ENCODE assay signal across 2 cellular contexts in the genomic region with DNA sequence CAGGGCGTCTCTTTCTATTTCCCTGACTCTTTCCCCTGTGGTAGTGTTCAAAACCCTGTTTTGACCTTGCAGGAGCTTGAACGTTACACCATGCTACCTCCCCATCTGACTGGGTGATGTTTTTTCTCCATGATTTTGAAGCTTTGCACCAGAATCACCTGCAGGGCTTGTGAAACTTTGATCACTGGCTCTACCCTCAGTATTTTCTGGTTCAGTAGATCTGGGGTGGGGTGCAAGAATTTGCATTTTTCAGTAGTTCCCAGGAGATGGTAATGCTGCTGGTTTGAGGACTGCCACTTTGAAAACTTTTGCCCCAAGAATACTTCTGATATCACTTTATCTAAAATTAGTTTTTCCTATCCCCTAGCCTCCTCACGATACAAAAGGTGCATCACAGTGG.
TF ChIP-seq lines count a peak whose summit lies in the region.

No MANE protein-coding gene starts in this region.

TF ChIP-seq in A549, 52 proteins besides CTCF, POLR2A, EP300 and RAD21 (continued from another document):
- TF ChIP-seq PHF8 (IDR thresholded peaks at IDR 0.05; ENCODE audit: borderline replicate concordance, low read depth), result no peak
- TF ChIP-seq FOSB (CRISPR knock-in tag; IDR thresholded peaks at IDR 0.05), result no peak
- TF ChIP-seq POLR2AphosphoS2 (conservative IDR thresholded peaks at IDR 0.05; ENCODE audit: low read length), result no peak

TF ChIP-seq in GM12878, 131 proteins besides CTCF, POLR2A, EP300 and RAD21 (continued from another document):
- TF ChIP-seq, protein P1, sequence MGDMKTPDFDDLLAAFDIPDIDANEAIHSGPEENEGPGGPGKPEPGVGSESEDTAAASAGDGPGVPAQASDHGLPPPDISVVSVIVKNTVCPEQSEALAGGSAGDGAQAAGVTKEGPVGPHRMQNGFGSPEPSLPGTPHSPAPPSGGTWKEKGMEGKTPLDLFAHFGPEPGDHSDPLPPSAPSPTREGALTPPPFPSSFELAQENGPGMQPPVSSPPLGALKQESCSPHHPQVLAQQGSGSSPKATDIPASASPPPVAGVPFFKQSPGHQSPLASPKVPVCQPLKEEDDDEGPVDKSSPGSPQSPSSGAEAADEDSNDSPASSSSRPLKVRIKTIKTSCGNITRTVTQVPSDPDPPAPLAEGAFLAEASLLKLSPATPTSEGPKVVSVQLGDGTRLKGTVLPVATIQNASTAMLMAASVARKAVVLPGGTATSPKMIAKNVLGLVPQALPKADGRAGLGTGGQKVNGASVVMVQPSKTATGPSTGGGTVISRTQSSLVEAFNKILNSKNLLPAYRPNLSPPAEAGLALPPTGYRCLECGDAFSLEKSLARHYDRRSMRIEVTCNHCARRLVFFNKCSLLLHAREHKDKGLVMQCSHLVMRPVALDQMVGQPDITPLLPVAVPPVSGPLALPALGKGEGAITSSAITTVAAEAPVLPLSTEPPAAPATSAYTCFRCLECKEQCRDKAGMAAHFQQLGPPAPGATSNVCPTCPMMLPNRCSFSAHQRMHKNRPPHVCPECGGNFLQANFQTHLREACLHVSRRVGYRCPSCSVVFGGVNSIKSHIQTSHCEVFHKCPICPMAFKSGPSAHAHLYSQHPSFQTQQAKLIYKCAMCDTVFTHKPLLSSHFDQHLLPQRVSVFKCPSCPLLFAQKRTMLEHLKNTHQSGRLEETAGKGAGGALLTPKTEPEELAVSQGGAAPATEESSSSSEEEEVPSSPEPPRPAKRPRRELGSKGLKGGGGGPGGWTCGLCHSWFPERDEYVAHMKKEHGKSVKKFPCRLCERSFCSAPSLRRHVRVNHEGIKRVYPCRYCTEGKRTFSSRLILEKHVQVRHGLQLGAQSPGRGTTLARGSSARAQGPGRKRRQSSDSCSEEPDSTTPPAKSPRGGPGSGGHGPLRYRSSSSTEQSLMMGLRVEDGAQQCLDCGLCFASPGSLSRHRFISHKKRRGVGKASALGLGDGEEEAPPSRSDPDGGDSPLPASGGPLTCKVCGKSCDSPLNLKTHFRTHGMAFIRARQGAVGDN (IDR thresholded peaks at IDR 0.05), result no peak
- TF ChIP-seq POU2F2 (IDR thresholded peaks at IDR 0.05; ENCODE audit: borderline replicate concordance, low read depth, low read length) (no peak), MYB (IDR thresholded peaks at IDR 0.05; ENCODE audit: borderline replicate concordance, low read depth, low read length) (no peak), ASH2L (IDR thresholded peaks at IDR 0.05; ENCODE audit: borderline replicate concordance, low read depth) (no peak), SMARCA5 (IDR thresholded peaks at IDR 0.05) (no peak)
- TF ChIP-seq, protein P2, sequence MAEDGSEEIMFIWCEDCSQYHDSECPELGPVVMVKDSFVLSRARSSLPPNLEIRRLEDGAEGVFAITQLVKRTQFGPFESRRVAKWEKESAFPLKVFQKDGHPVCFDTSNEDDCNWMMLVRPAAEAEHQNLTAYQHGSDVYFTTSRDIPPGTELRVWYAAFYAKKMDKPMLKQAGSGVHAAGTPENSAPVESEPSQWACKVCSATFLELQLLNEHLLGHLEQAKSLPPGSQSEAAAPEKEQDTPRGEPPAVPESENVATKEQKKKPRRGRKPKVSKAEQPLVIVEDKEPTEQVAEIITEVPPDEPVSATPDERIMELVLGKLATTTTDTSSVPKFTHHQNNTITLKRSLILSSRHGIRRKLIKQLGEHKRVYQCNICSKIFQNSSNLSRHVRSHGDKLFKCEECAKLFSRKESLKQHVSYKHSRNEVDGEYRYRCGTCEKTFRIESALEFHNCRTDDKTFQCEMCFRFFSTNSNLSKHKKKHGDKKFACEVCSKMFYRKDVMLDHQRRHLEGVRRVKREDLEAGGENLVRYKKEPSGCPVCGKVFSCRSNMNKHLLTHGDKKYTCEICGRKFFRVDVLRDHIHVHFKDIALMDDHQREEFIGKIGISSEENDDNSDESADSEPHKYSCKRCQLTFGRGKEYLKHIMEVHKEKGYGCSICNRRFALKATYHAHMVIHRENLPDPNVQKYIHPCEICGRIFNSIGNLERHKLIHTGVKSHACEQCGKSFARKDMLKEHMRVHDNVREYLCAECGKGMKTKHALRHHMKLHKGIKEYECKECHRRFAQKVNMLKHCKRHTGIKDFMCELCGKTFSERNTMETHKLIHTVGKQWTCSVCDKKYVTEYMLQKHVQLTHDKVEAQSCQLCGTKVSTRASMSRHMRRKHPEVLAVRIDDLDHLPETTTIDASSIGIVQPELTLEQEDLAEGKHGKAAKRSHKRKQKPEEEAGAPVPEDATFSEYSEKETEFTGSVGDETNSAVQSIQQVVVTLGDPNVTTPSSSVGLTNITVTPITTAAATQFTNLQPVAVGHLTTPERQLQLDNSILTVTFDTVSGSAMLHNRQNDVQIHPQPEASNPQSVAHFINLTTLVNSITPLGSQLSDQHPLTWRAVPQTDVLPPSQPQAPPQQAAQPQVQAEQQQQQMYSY (CRISPR knock-in tag; IDR thresholded peaks at IDR 0.05), result no peak
- TF ChIP-seq, protein P3, sequence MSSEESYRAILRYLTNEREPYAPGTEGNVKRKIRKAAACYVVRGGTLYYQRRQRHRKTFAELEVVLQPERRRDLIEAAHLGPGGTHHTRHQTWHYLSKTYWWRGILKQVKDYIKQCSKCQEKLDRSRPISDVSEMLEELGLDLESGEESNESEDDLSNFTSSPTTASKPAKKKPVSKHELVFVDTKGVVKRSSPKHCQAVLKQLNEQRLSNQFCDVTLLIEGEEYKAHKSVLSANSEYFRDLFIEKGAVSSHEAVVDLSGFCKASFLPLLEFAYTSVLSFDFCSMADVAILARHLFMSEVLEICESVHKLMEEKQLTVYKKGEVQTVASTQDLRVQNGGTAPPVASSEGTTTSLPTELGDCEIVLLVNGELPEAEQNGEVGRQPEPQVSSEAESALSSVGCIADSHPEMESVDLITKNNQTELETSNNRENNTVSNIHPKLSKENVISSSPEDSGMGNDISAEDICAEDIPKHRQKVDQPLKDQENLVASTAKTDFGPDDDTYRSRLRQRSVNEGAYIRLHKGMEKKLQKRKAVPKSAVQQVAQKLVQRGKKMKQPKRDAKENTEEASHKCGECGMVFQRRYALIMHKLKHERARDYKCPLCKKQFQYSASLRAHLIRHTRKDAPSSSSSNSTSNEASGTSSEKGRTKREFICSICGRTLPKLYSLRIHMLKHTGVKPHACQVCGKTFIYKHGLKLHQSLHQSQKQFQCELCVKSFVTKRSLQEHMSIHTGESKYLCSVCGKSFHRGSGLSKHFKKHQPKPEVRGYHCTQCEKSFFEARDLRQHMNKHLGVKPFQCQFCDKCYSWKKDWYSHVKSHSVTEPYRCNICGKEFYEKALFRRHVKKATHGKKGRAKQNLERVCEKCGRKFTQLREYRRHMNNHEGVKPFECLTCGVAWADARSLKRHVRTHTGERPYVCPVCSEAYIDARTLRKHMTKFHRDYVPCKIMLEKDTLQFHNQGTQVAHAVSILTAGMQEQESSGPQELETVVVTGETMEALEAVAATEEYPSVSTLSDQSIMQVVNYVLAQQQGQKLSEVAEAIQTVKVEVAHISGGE (CRISPR knock-in tag; IDR thresholded peaks at IDR 0.05), result no peak
TF ChIP-seq in GM12878: peak in this region for 0.
